In genomic region chr4:37767546-37767945, GRCh38 we compare ENCODE assay signal across 12 cellular contexts. TPM values are rescaled to one million over a fixed set of nuclear protein-coding genes. Genes with fewer than 3 reads are reported as not detected.
DNase-seq lines count a peak whose midpoint lies in the region; ATAC-seq and TF ChIP-seq lines count a peak whose summit lies in the region.
"Had no signal": no experiment of that assay in that cellular context is flagged by ENCODE, and none has a peak within 500 bp of the region (broad histone marks: within the 10 kb centered on the region; RNA-seq: fewer than 3 reads in every experiment).

No MANE protein-coding gene starts in this region.

- peak; percentile 44 to 54 for ATAC-seq in left cardiac atrium
- peak; percentile 26 to 53 for ATAC-seq in upper lobe of left lung (ENCODE audit: low FRiP score in 2 of 2)
- ATAC-seq in HG03439 (IDR thresholded peaks at IDR 0.05; ENCODE audit: unreplicated experiment), result no peak
- no peak for ATAC-seq in HG03520 (IDR thresholded peaks at IDR 0.05; ENCODE audit: unreplicated experiment)
- no peak for ATAC-seq in activated naive CD8-positive, alpha-beta T cell treated with anti-CD3 and anti-CD28 coated beads, Interleukin-2, amount 50 U/mL, for 24 hours
- ATAC-seq: A549 had no signal

- CTCF ChIA-PET in RWPE1 (lab: Yijun Ruan, JAX), result interaction anchor here (1.1 to 1.5 kb wide), 2 partner anchors 35 to 333 kb away, joined by 3 to 4 read pairs; no protein-coding TSS in a partner anchor

- POLR2A ChIA-PET in RWPE1 (lab: Yijun Ruan, JAX; ENCODE audit: low non-redundant PET), result no interaction called here

- peaks cover 10% of the 10 kb centered on the region for H3K4me1 Mint-ChIP-seq in activated naive CD8-positive, alpha-beta T cell treated with anti-CD3 and anti-CD28 coated beads, Interleukin-2, amount 50 U/mL, for 24 hours

- DNase-seq in NCI-H2171 treated with DMSO at 0.1 percent for 48 hours (lab: John Stamatoyannopoulos, UW), result peak; percentile 43
- DNase-seq in NCI-H2171 (lab: John Stamatoyannopoulos, UW), result no peak
- DNase-seq in RWPE1 (ENCODE audit: low spot score), result peak; percentile 28
- DNase-seq in left cardiac atrium, result peak; percentile 63
- peak in 1 of 2 donors; percentile 81 for DNase-seq in upper lobe of left lung
- no peak for DNase-seq in activated naive CD8-positive, alpha-beta T cell treated with anti-CD3 and anti-CD28 coated beads, Interleukin-2, amount 50 U/mL, for 24 hours

- intact Hi-C loops in left cardiac atrium (cut with DNase I), result no loop called here

- no peak overlapping the region for H3K4me3 Mint-ChIP-seq in activated naive CD8-positive, alpha-beta T cell treated with anti-CD3 and anti-CD28 coated beads, Interleukin-2, amount 50 U/mL, for 24 hours
- H3K4me3 Mint-ChIP-seq: brain, neural crest cell had no signal

- no peaks in the 10 kb centered on the region for H3K27me3 ChIP-seq in upper lobe of left lung

- no peak for TF ChIP-seq POLR2A in upper lobe of left lung (IDR thresholded peaks at IDR 0.05)

- no peak for TF ChIP-seq EP300 in upper lobe of left lung (IDR thresholded peaks at IDR 0.05)

- H3K27ac Mint-ChIP-seq in activated naive CD8-positive, alpha-beta T cell treated with anti-CD3 and anti-CD28 coated beads, Interleukin-2, amount 50 U/mL, for 24 hours, result no peak overlapping the region

- H3K9me3 Mint-ChIP-seq in activated naive CD8-positive, alpha-beta T cell treated with anti-CD3 and anti-CD28 coated beads, Interleukin-2, amount 50 U/mL, for 24 hours, result no peaks in the 10 kb centered on the region
- H3K9me3 Mint-ChIP-seq: brain had no signal

- no peak overlapping the region for H3K4me3 ChIP-seq in upper lobe of left lung
- H3K4me3 ChIP-seq: A549, thoracic aorta had no signal

- TF ChIP-seq CTCF in RWPE1 (conservative IDR thresholded peaks at IDR 0.05; ENCODE audit: low read depth), result no peak
- TF ChIP-seq CTCF in upper lobe of left lung (IDR thresholded peaks at IDR 0.05), result no peak

- no peaks in the 10 kb centered on the region for H3K36me3 ChIP-seq in upper lobe of left lung
- H3K36me3 ChIP-seq: thoracic aorta had no signal

- H3K27ac ChIP-seq in RWPE1 (peak overlapping the region; percentile 66), upper lobe of left lung (no peak overlapping the region)
- H3K27ac ChIP-seq: A549, thoracic aorta had no signal

- H3K9me3 ChIP-seq in upper lobe of left lung, result no peaks in the 10 kb centered on the region
- H3K9me3 ChIP-seq: A549, thoracic aorta had no signal

- H3K4me1 ChIP-seq in upper lobe of left lung, result peaks cover 0 to 13% (median 5%) of the 10 kb centered on the region in 4 donors
- H3K4me1 ChIP-seq: A549 had no signal

- H3K36me3 Mint-ChIP-seq in activated naive CD8-positive, alpha-beta T cell treated with anti-CD3 and anti-CD28 coated beads, Interleukin-2, amount 50 U/mL, for 24 hours (ENCODE audit: low read depth), result no peaks in the 10 kb centered on the region
- H3K36me3 Mint-ChIP-seq: brain had no signal

- 26 to 35% methylated on average over 5 of the region's 5 CpGs for WGBS in upper lobe of left lung, 2 donors

- no peaks in the 10 kb centered on the region for H3K27me3 Mint-ChIP-seq in activated naive CD8-positive, alpha-beta T cell treated with anti-CD3 and anti-CD28 coated beads, Interleukin-2, amount 50 U/mL, for 24 hours

RNA-seq across cellular contexts. Expression of gene PGM2, which starts 58.9 kb away (rescaled TPM):
- total RNA-seq in left cardiac atrium (10 to 100 TPM; 13.8 to 17.6 TPM), upper lobe of left lung (10 to 100 TPM; 11.1 to 30.6 (median 14.1) TPM)

Comparison
In these comparisons a context has a peak if more than half of its experiments do, and no peak if none do; other contexts are left out.
1. DNase-seq: peak in NCI-H2171 treated with DMSO at 0.1 percent for 48 hours (single experiment), RWPE1 (single experiment) and left cardiac atrium (single experiment); none in NCI-H2171 (single experiment) and activated naive CD8-positive, alpha-beta T cell treated with anti-CD3 and anti-CD28 coated beads, Interleukin-2, amount 50 U/mL, for 24 hours (single experiment).
2. ATAC-seq: peak in left cardiac atrium (2 of 2) and upper lobe of left lung (2 of 2); none in HG03439 (single experiment), HG03520 (single experiment) and activated naive CD8-positive, alpha-beta T cell treated with anti-CD3 and anti-CD28 coated beads, Interleukin-2, amount 50 U/mL, for 24 hours (single experiment).